Comparison of ENCODE assay signal across 9 cellular contexts in the genomic region with DNA sequence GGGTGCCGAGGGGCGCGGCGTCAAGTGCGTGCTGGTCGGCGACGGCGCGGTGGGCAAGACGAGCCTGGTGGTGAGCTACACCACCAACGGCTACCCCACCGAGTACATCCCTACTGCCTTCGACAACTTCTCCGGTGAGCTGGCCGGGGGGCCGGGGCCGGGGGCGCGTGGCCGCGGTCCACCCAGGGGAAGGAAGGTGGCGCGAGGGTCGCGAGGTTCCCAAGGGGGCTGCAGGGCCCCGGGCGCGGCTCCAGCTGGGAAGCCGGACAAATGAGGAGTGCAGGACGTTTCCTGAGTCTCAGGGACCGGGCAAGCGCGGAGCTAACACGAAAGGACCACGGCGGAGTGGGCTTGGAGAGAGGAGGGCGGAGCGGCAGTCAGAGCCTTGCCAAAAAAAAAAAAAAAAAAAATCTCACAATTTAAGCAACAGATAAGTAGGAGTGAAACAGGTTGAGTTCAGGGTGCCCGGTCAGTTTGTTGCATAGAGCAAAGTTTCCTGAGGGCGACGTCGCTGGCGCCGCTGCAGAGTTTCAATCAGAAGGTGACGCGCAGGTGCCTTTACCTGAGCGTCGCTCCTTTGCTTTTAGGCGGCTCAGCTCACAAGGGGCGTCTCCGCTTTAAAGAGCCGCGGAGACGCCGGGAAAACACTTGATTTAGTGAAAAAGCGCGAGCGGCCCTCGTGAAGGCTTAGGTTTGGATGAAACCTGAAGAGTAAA. TPM values are rescaled to one million over a fixed set of nuclear protein-coding genes. Genes with fewer than 3 reads are reported as not detected.
DNase-seq lines count a peak whose midpoint lies in the region; ATAC-seq and TF ChIP-seq lines count a peak whose summit lies in the region.
"Had no signal": no experiment of that assay in that cellular context is flagged by ENCODE, and none has a peak within 500 bp of the region (broad histone marks: within the 10 kb centered on the region; RNA-seq: fewer than 3 reads in every experiment).

No MANE protein-coding gene starts in this region.

- peak in 2 of 3 donors; percentile 8 to 52 for DNase-seq in CD4-positive, CD25-positive, alpha-beta regulatory T cell
- DNase-seq in dermis microvascular lymphatic vessel endothelial cell (ENCODE audit: low read depth in 2 of 2) (peak; percentile 26 to 36), medulla oblongata (ENCODE audit: extremely low spot score) (peak; percentile 38), Karpas-422 (no peak)

- TF ChIP-seq CTCF in VCaP (conservative IDR thresholded peaks at IDR 0.05), result no peak

- peak overlapping the region; percentile 32 for H3K4me3 ChIP-seq in CD4-positive, CD25-positive, alpha-beta regulatory T cell (ENCODE audit: low read depth, low read length)
- H3K4me3 ChIP-seq in Karpas-422 (ENCODE audit: low read length), result no peak overlapping the region
- H3K4me3 ChIP-seq: K562 had no signal

- H3K27me3 ChIP-seq in CD4-positive, CD25-positive, alpha-beta regulatory T cell (ENCODE audit: control insufficient read depth, insufficient read depth, low read length), result peaks cover 37% of the 10 kb centered on the region
- no peaks in the 10 kb centered on the region for H3K27me3 ChIP-seq in Karpas-422 (ENCODE audit: low read length)

- H3K36me3 ChIP-seq in CD4-positive, CD25-positive, alpha-beta regulatory T cell (ENCODE audit: control insufficient read depth, insufficient read depth, low read length), result no peaks in the 10 kb centered on the region
- no peaks in the 10 kb centered on the region for H3K36me3 ChIP-seq in Karpas-422 (ENCODE audit: insufficient read depth, low read length)

- no peak overlapping the region for H3K9ac ChIP-seq in Karpas-422 (ENCODE audit: low read length)

- H3K4me1 Mint-ChIP-seq in CD4-positive, CD25-positive, alpha-beta regulatory T cell, result peaks cover 0 to 17% (median 8%) of the 10 kb centered on the region in 4 donors

- H4K20me1 ChIP-seq in Karpas-422 (ENCODE audit: insufficient read depth, low read depth, low read length), result no peaks in the 10 kb centered on the region

- H3K9me3 Mint-ChIP-seq in CD4-positive, CD25-positive, alpha-beta regulatory T cell, result peaks cover 0 to 4% (median 0%) of the 10 kb centered on the region in 7 donors

- peaks cover 13% of the 10 kb centered on the region for H3K4me1 ChIP-seq in CD4-positive, CD25-positive, alpha-beta regulatory T cell (ENCODE audit: control insufficient read depth, insufficient read depth, low read length, poor library complexity, severe bottlenecking)
- no peaks in the 10 kb centered on the region; the same call in 1 of the 2 replicates for H3K4me1 ChIP-seq in Karpas-422 (ENCODE audit: low read length)

- H3K79me2 ChIP-seq in Karpas-422 (ENCODE audit: low read length), result no peaks in the 10 kb centered on the region

- no peaks in the 10 kb centered on the region for H3K36me3 Mint-ChIP-seq in CD4-positive, CD25-positive, alpha-beta regulatory T cell

- H3K9me3 ChIP-seq in CD4-positive, CD25-positive, alpha-beta regulatory T cell (ENCODE audit: control insufficient read depth in 2 of 2, low read length in 2 of 2), result no peaks in the 10 kb centered on the region
- no peaks in the 10 kb centered on the region for H3K9me3 ChIP-seq in Karpas-422 (ENCODE audit: low read length)

- peak overlapping the region in 2 of 3 donors; percentile 28 to 38 for H3K27ac Mint-ChIP-seq in CD4-positive, CD25-positive, alpha-beta regulatory T cell

- ATAC-seq in CD4-positive, CD25-positive, alpha-beta regulatory T cell (ENCODE audit: low read depth in 2 of 2), result peak in 1 of 2 donors; percentile 20
- ATAC-seq in HG02763 (IDR thresholded peaks at IDR 0.05; ENCODE audit: unreplicated experiment), result peak; percentile 11
- ATAC-seq in HG02884 (IDR thresholded peaks at IDR 0.05; ENCODE audit: unreplicated experiment), result no peak
- ATAC-seq: K562 had no signal

- peak overlapping the region; percentile 62 to 90 (median 85) for H3K4me3 Mint-ChIP-seq in CD4-positive, CD25-positive, alpha-beta regulatory T cell

- H3K27ac ChIP-seq in CD4-positive, CD25-positive, alpha-beta regulatory T cell (ENCODE audit: insufficient read depth, low read length, poor library complexity, severe bottlenecking), result no peak overlapping the region
- H3K27ac ChIP-seq in VCaP (peak overlapping the region; percentile 90), temporal lobe (ENCODE audit: low read depth, low read length) (peak overlapping the region; percentile 91), Karpas-422 (ENCODE audit: low read length) (no peak overlapping the region)

- no peak overlapping the region for H3K4me2 ChIP-seq in Karpas-422 (ENCODE audit: low read depth, low read length, poor library complexity, severe bottlenecking)

- no peaks in the 10 kb centered on the region for H3K9me2 ChIP-seq in Karpas-422 (replicated peaks; ENCODE audit: insufficient read depth, low read length)

- H3K27me3 Mint-ChIP-seq in CD4-positive, CD25-positive, alpha-beta regulatory T cell, result peaks cover 71% of the 10 kb centered on the region

- H2AFZ ChIP-seq in Karpas-422 (ENCODE audit: low read length), result no peak overlapping the region

RNA-seq across cellular contexts. Expression of a gene that starts 0.8 kb away (rescaled TPM):
- 1.6 TPM for total RNA-seq in CD4-positive, CD25-positive, alpha-beta regulatory T cell
- under 1 TPM; 0.05 to 0.19 (median 0.12) TPM for polyA plus RNA-seq in CD4-positive, CD25-positive, alpha-beta regulatory T cell
- total RNA-seq in dermis microvascular lymphatic vessel endothelial cell (18.9 and 31.5 TPM in 2 replicates), temporal lobe (36.1 TPM)
- 0.04 TPM in 1 of 2 replicates, not detected in the other for total RNA-seq in Karpas-422 (2014; rRNA removed; shearing (Covaris generic); ENCODE audit: low replicate concordance)
- polyA plus RNA-seq: K562 had no signal

Comparison
In these comparisons a context has a peak if more than half of its experiments do, and no peak if none do; other contexts are left out.
1. H3K27ac ChIP-seq: peak in VCaP (single experiment) and temporal lobe (single experiment); none in CD4-positive, CD25-positive, alpha-beta regulatory T cell (single experiment) and Karpas-422 (single experiment).